In the genomic region with DNA sequence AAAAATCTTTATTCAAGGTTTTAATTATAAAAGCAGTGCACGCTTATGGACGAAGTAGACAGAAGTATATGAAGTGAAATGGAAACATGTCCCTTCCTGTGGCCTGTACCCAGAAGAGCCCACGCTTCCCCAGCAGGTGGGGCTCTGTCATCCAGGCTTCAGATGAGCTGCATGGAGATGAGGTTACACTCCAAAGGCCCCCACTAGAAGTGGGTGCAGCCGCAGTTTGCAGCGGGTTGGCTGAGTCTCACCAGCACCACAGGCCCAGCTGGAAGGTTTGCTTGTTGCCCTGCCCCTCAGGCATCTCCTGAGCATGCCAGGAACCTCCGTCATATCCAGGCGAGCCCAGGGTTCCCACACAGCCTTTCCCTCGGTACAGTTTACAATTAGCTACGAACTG, we compare ENCODE assay signal across 11 cellular contexts.
A peak's percentile ranks its signal among the peaks of the same experiment; 100 is the strongest.
DNase-seq lines count a peak whose midpoint lies in the region; TF ChIP-seq lines count a peak whose summit lies in the region.
"Had no signal": no experiment of that assay in that cellular context is flagged by ENCODE, and none has a peak within 500 bp of the region (broad histone marks: within the 10 kb centered on the region; RNA-seq: fewer than 3 reads in every experiment).

No MANE protein-coding gene starts in this region.

- H3K27me3 ChIP-seq in parathyroid adenoma (ENCODE audit: control insufficient read depth, insufficient read depth, low read length): no peaks in the 10 kb centered on the region

- H3K27ac ChIP-seq in parathyroid adenoma: no peak overlapping the region
- H3K27ac ChIP-seq: tibial artery had no signal

- no peaks in the 10 kb centered on the region for H3K4me1 ChIP-seq in parathyroid adenoma
- H3K4me1 ChIP-seq: tibial artery had no signal

- H3K9ac ChIP-seq in parathyroid adenoma: no peak overlapping the region

- H3K36me3 ChIP-seq in parathyroid adenoma (ENCODE audit: control insufficient read depth, insufficient read depth, low read length): no peaks in the 10 kb centered on the region
- H3K36me3 ChIP-seq: tibial artery had no signal

- peak; percentile 66 for TF ChIP-seq CTCF in LNCaP clone FGC (IDR thresholded peaks at IDR 0.05; ENCODE audit: control insufficient read depth, extremely low read depth, insufficient read depth)
- peak; percentile 25 for TF ChIP-seq CTCF in cardiac fibroblast (IDR thresholded peaks at IDR 0.05; ENCODE audit: low read depth, low read length)
- peak; percentile 16 for TF ChIP-seq CTCF in parathyroid adenoma (IDR thresholded peaks at IDR 0.05)

- no peak overlapping the region for H3K4me3 ChIP-seq in LNCaP clone FGC (ENCODE audit: low read depth, low read length)
- H3K4me3 ChIP-seq in cardiac fibroblast (replicated peaks in 1 of 2; ENCODE audit: low read depth in 2 of 2, low read length in 2 of 2): no peak overlapping the region
- H3K4me3 ChIP-seq in parathyroid adenoma (ENCODE audit: low read depth, low read length): no peak overlapping the region
- H3K4me3 ChIP-seq: tibial artery had no signal

- no peaks in the 10 kb centered on the region for H3K79me2 ChIP-seq in parathyroid adenoma

- no peak overlapping the region for H2AFZ ChIP-seq in parathyroid adenoma

- H3K9me3 ChIP-seq in parathyroid adenoma (ENCODE audit: control insufficient read depth, low read length): no peaks in the 10 kb centered on the region
- H3K9me3 ChIP-seq: tibial artery had no signal

- DNase-seq in NCI-H1417 (lab: John Stamatoyannopoulos, UW) (peak in 2 of 3 experiments; percentile 9 to 53), NCI-H1417 treated with DMSO at 0.1 percent for 48 hours (lab: John Stamatoyannopoulos, UW) (no peak), LNCaP clone FGC (ENCODE audit: low read depth) (no peak), cardiac fibroblast (ENCODE audit: low read depth in 2 of 2) (peak in 1 of 2 donors; percentile 2), AML-193 (lab: John Stamatoyannopoulos, UW) (no peak), inferior parietal cortex (ENCODE audit: extremely low spot score) (no peak), NCI-H187 treated with DMSO at 0.1 percent for 48 hours (lab: John Stamatoyannopoulos, UW) (no peak)
- DNase-seq: islet precursor cell, NCI-H510A, tibial artery had no signal

- no peak overlapping the region for H3K4me2 ChIP-seq in parathyroid adenoma (ENCODE audit: low read length)

Comparison
In these comparisons a context has a peak if more than half of its experiments do, and no peak if none do; other contexts are left out.
1. DNase-seq: peak in NCI-H1417 (2 of 3); none in NCI-H1417 treated with DMSO at 0.1 percent for 48 hours (single experiment), LNCaP clone FGC (single experiment), AML-193 (0 of 2), inferior parietal cortex (single experiment) and NCI-H187 treated with DMSO at 0.1 percent for 48 hours (single experiment).
2. CTCF ChIP-seq: peak in every context shown above with its lines; median percentile 66 in LNCaP clone FGC; 25 in cardiac fibroblast; 16 in parathyroid adenoma.